Comparison of ENCODE assay signal across 7 cellular contexts in genomic region chr20:19363439-19363838, GRCh38.
"Had no signal": no experiment of that assay in that cellular context is flagged by ENCODE, and none has a peak within 500 bp of the region (broad histone marks: within the 10 kb centered on the region; RNA-seq: fewer than 3 reads in every experiment).

No MANE protein-coding gene starts in this region.

- ATAC-seq: HCT116, K562 had no signal

- H3K36me3 ChIP-seq: HAP-1 had no signal

- H3K9me3 ChIP-seq: HAP-1 had no signal

- H3K27ac Mint-ChIP-seq: HFFc6 had no signal

- DNase-seq: GOT3, H7, HFFc6, IMR-90 had no signal

- H3K4me3 Mint-ChIP-seq: HFFc6 had no signal

- H3K4me1 ChIP-seq: HAP-1 had no signal

- H3K4me3 ChIP-seq: HAP-1, K562 had no signal
